In genomic region chr1:33430751-33431593, GRCh38 we compare ENCODE assay signal across 8 cellular contexts. TPM values are rescaled to one million over a fixed set of nuclear protein-coding genes. Genes with fewer than 3 reads are reported as not detected.
DNase-seq lines count a peak whose midpoint lies in the region; ATAC-seq, FAIRE-seq and TF ChIP-seq lines count a peak whose summit lies in the region.

Gene PHC2 (minus strand): TSS chr1:33431095. CDS start chr1:33375539, 55,556 bp downstream.

- peaks cover 0 to 19% of the 10 kb centered on the region in 2 donors for H3K4me1 ChIP-seq in kidney (ENCODE audit: control insufficient read depth in 1 of 2, insufficient read depth in 1 of 2, low read depth in 1 of 2, low read length in 2 of 2)

- peak; percentile 95 for DNase-seq in AG08395 (ENCODE audit: low spot score)
- peak; percentile 99 for DNase-seq in NCI-H510A (lab: John Stamatoyannopoulos, UW)
- peak; percentile 84 to 95 for DNase-seq in activated CD4-positive, alpha-beta T cell treated with anti-CD3 and anti-CD28 coated beads for 4 hours
- peak; percentile 98 for DNase-seq in chondrocyte (ENCODE audit: low spot score)
- DNase-seq in kidney = peak; percentile 99
- peak; percentile 85 to 91 (median 87) for DNase-seq in stimulated activated CD4-positive, alpha-beta T cell treated with anti-CD3 and anti-CD28 coated beads, Interleukin-12 subunit alpha, Interleukin-12 subunit beta, amount 100 ng/mL, for 48 hours (ENCODE audit: low read depth in 2 of 3, low spot score in 1 of 3)

- H3K36me3 ChIP-seq in kidney (ENCODE audit: control insufficient read depth in 1 of 2, insufficient read depth in 2 of 2, low read length in 2 of 2) = no peaks in the 10 kb centered on the region

- peak within 1 kb of the TSS; percentile 22 to 48 for H3K9ac ChIP-seq in kidney (ENCODE audit: low read length in 2 of 2)

- H3K4me3 ChIP-seq in kidney (ENCODE audit: low read length in 2 of 2) = peak within 1 kb of the TSS; percentile 62 to 68

- ATAC-seq in GM19035 (IDR thresholded peaks at IDR 0.05; ENCODE audit: unreplicated experiment) (peak; percentile 97), HG03378 (IDR thresholded peaks at IDR 0.05; ENCODE audit: unreplicated experiment) (peak; percentile 85)

- no peaks in the 10 kb centered on the region for H3K27me3 Mint-ChIP-seq in chondrocyte (ENCODE audit: low read depth)

- TF ChIP-seq CTCF in chondrocyte (IDR thresholded peaks at IDR 0.05) = peak; percentile 64
- TF ChIP-seq CTCF in kidney (IDR thresholded peaks at IDR 0.05; ENCODE audit: borderline replicate concordance, extremely low read depth, insufficient read depth) = peak; percentile 19

- FAIRE-seq in kidney (lab: Jason Lieb, UNC) = no peak

- no peaks in the 10 kb centered on the region for H3K36me3 Mint-ChIP-seq in chondrocyte (ENCODE audit: low read depth)

- H3K27ac Mint-ChIP-seq in chondrocyte (ENCODE audit: unreplicated experiment) = peak within 1 kb of the TSS; percentile 67

- H3K4me3 Mint-ChIP-seq in chondrocyte (ENCODE audit: unreplicated experiment) = peak within 1 kb of the TSS; percentile 48

- no peaks in the 10 kb centered on the region for H3K9me3 ChIP-seq in kidney (ENCODE audit: control insufficient read depth in 1 of 2, low read length in 2 of 2)

- intact Hi-C loops in kidney (cut with DNase I) = no loop called here

- no peaks in the 10 kb centered on the region for H3K9me3 Mint-ChIP-seq in chondrocyte (ENCODE audit: low read depth)

- peaks cover 27% of the 10 kb centered on the region for H3K4me1 Mint-ChIP-seq in chondrocyte (ENCODE audit: low read depth)

- H3K27ac ChIP-seq in kidney (ENCODE audit: low read depth in 2 of 2, low read length in 2 of 2) = peak within 1 kb of the TSS in 1 of 2 donors; percentile 7

RNA-seq across cellular contexts. Expression of gene PHC2, which starts in this region (rescaled TPM):
- total RNA-seq in chondrocyte (75.9 to 99.7 TPM (median 91.5 TPM) in 3 replicates), kidney (149 TPM)
- polyA plus RNA-seq in kidney (ENCODE audit: insufficient read depth, low read depth, low replicate concordance) = 118 TPM
